In genomic region chr17:13601776-13602551, GRCh38 we compare ENCODE assay signal across 2 cellular contexts.
TF ChIP-seq lines count a peak whose summit lies in the region.

HS3ST3A1 (minus strand) TSS chr17:13601929; CDS start chr17:13601129, 800 bp downstream.

TF ChIP-seq in Ishikawa, 13 proteins besides CTCF, POLR2A, EP300 and RAD21 (continued from another document):
- no peak for TF ChIP-seq REST (IDR thresholded peaks at IDR 0.05; ENCODE audit: low read depth)
- TF ChIP-seq USF1 (IDR thresholded peaks at IDR 0.05): 0 out of 2 replicates have a peak, but pooled peaks have one; percentile 43
- no peak for TF ChIP-seq CEBPB (IDR thresholded peaks at IDR 0.05)
- no peak for TF ChIP-seq CREB1 (IDR thresholded peaks at IDR 0.05; ENCODE audit: low read depth)
- TF ChIP-seq FOXM1 (IDR thresholded peaks at IDR 0.05; ENCODE audit: borderline replicate concordance, low read depth): no peak

TF ChIP-seq in K562, 482 proteins besides CTCF, POLR2A, EP300 and RAD21 (continued from another document and continues in another):
- TF ChIP-seq, protein P1, sequence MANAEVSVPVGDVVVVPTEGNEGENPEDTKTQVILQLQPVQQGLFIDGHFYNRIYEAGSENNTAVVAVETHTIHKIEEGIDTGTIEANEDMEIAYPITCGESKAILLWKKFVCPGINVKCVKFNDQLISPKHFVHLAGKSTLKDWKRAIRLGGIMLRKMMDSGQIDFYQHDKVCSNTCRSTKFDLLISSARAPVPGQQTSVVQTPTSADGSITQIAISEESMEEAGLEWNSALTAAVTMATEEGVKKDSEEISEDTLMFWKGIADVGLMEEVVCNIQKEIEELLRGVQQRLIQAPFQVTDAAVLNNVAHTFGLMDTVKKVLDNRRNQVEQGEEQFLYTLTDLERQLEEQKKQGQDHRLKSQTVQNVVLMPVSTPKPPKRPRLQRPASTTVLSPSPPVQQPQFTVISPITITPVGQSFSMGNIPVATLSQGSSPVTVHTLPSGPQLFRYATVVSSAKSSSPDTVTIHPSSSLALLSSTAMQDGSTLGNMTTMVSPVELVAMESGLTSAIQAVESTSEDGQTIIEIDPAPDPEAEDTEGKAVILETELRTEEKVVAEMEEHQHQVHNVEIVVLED (CRISPR knock-in tag; IDR thresholded peaks at IDR 0.05): peak; percentile 65; the same call in 1 of the 2 replicates
- TF ChIP-seq PYGO2 (tag; IDR thresholded peaks at IDR 0.05) (no peak), POLR2B (IDR thresholded peaks at IDR 0.05; ENCODE audit: low read depth, partially characterized antibody) (peak; percentile 10), TBP (optimal IDR thresholded peaks at IDR 0.05; ENCODE audit: low read depth, low read length) (peak; percentile 50), EP400 (IDR thresholded peaks at IDR 0.05) (peak; percentile 61; the same call in 1 of the 2 replicates), ATF2 (CRISPR knock-in tag; IDR thresholded peaks at IDR 0.05) (peak; percentile 34; the same call in 1 of the 2 replicates), ETV1 (tag; conservative IDR thresholded peaks at IDR 0.05; ENCODE audit: low read depth) (peak; percentile 37; the same call in 1 of the 2 replicates), PHTF2 (CRISPR knock-in tag; IDR thresholded peaks at IDR 0.05) (no peak), CHD4 (IDR thresholded peaks at IDR 0.05; ENCODE audit: insufficient read depth, insufficient replicate concordance, low read depth, low read length, poor library complexity, severe bottlenecking) (no peak), HDAC2 (IDR thresholded peaks at IDR 0.05) (0 out of 2 replicates have a peak, but pooled peaks have one; percentile 29), CCNT2 (IDR thresholded peaks at IDR 0.05; ENCODE audit: borderline replicate concordance, extremely low read depth, insufficient read length, low read depth, low read length) (peak; percentile 77), E2F6 (IDR thresholded peaks at IDR 0.05; ENCODE audit: borderline replicate concordance in 1 of 2, extremely low read depth in 1 of 2, insufficient read depth in 1 of 2, insufficient read length in 1 of 2, low read depth in 1 of 2, low read length in 1 of 2, poor library complexity in 1 of 2, severe bottlenecking in 1 of 2) (peak in 1 of 2 experiments; percentile 84), CXXC5 (CRISPR knock-in tag; IDR thresholded peaks at IDR 0.05) (peak; percentile 67), NEUROD1 (IDR thresholded peaks at IDR 0.05; ENCODE audit: borderline replicate concordance, low read depth, low read length, partially characterized antibody) (no peak), CTBP1 (IDR thresholded peaks at IDR 0.05; ENCODE audit: borderline replicate concordance) (peak; percentile 67; the same call in 1 of the 2 replicates), ATF7 (IDR thresholded peaks at IDR 0.05) (peak; percentile 83; the same call in 1 of the 2 replicates), SIN3A (IDR thresholded peaks at IDR 0.05; ENCODE audit: borderline replicate concordance in 2 of 2, control insufficient read depth in 1 of 2, low read depth in 2 of 2, low read length in 2 of 2) (peak; percentile 66 to 79; a peak in 1 of 4 replicates), NKRF (IDR thresholded peaks at IDR 0.05; ENCODE audit: borderline replicate concordance) (peak; percentile 36; the same call in 1 of the 2 replicates), SAP30 (IDR thresholded peaks at IDR 0.05; ENCODE audit: borderline replicate concordance, insufficient read depth, low read depth, low read length, poor library complexity, severe bottlenecking) (peak; percentile 53), CREB1 (IDR thresholded peaks at IDR 0.05) (peak; percentile 70), CREB1 (CRISPR knock-in tag; IDR thresholded peaks at IDR 0.05) (peak; percentile 67), HMGXB4 (CRISPR knock-in tag; IDR thresholded peaks at IDR 0.05) (peak; percentile 10; the same call in 1 of the 2 replicates), TAF1 (IDR thresholded peaks at IDR 0.05; ENCODE audit: control insufficient read depth, extremely low read depth, insufficient read depth, low read length, severe bottlenecking) (peak; percentile 61), ZBTB12 (CRISPR knock-in tag; IDR thresholded peaks at IDR 0.05) (peak; percentile 59), MCM3 (IDR thresholded peaks at IDR 0.05) (no peak), POLR2G (IDR thresholded peaks at IDR 0.05; ENCODE audit: low read depth, low read length) (peak; percentile 84), HNRNPL (IDR thresholded peaks at IDR 0.05; ENCODE audit: low read depth, low read length) (peak; percentile 61; the same call in 1 of the 2 replicates), FUS (optimal IDR thresholded peaks at IDR 0.05; ENCODE audit: low read depth, low read length) (no peak), YY1 (IDR thresholded peaks at IDR 0.05; ENCODE audit: borderline replicate concordance in 1 of 3, control insufficient read depth in 1 of 3, extremely low read depth in 1 of 3, insufficient read depth in 3 of 3, insufficient read length in 1 of 3, insufficient replicate concordance in 2 of 3, low read depth in 1 of 3, low read length in 2 of 3) (peak in 2 of 3 experiments; percentile 38 to 47), MAZ (CRISPR knock-in tag; conservative IDR thresholded peaks at IDR 0.05 in 1 of 2, IDR thresholded peaks at IDR 0.05 in 1 of 2) (peak; percentile 75 to 76; a peak in 3 of 4 replicates), VEZF1 (CRISPR knock-in tag; IDR thresholded peaks at IDR 0.05) (peak; percentile 80), RAD51 (IDR thresholded peaks at IDR 0.05; ENCODE audit: borderline replicate concordance, low read depth) (no peak), ZNF3 (CRISPR knock-in tag; IDR thresholded peaks at IDR 0.05) (no peak), PHF8 (IDR thresholded peaks at IDR 0.05; ENCODE audit: borderline replicate concordance, low read length) (peak; percentile 57; the same call in 1 of the 2 replicates), ZFX (CRISPR knock-in tag; IDR thresholded peaks at IDR 0.05) (peak; percentile 55), EGR1 (conservative IDR thresholded peaks at IDR 0.05) (peak; percentile 44; the same call in 1 of the 2 replicates), NRF1 (conservative IDR thresholded peaks at IDR 0.05 in 1 of 2, IDR thresholded peaks at IDR 0.05 in 1 of 2) (peak; percentile 55 to 59), BHLHE40 (IDR thresholded peaks at IDR 0.05; ENCODE audit: low read length) (peak; percentile 39; the same call in 1 of the 2 replicates), MYC (IDR thresholded peaks at IDR 0.05; ENCODE audit: low read depth, low read length) (peak; percentile 85), MYC (CRISPR knock-in tag; IDR thresholded peaks at IDR 0.05; ENCODE audit: borderline replicate concordance, low read depth) (no peak), HCFC1 (IDR thresholded peaks at IDR 0.05; ENCODE audit: low read depth, low read length) (peak; percentile 26), RCOR1 (IDR thresholded peaks at IDR 0.05; ENCODE audit: borderline replicate concordance in 1 of 2, low read depth in 2 of 2, low read length in 2 of 2) (peak in 1 of 2 experiments; percentile 42; a peak in 1 of 4 replicates), KDM5B (IDR thresholded peaks at IDR 0.05; ENCODE audit: insufficient replicate concordance, low read depth, low read length) (peak; percentile 28)
- TF ChIP-seq, protein P2, sequence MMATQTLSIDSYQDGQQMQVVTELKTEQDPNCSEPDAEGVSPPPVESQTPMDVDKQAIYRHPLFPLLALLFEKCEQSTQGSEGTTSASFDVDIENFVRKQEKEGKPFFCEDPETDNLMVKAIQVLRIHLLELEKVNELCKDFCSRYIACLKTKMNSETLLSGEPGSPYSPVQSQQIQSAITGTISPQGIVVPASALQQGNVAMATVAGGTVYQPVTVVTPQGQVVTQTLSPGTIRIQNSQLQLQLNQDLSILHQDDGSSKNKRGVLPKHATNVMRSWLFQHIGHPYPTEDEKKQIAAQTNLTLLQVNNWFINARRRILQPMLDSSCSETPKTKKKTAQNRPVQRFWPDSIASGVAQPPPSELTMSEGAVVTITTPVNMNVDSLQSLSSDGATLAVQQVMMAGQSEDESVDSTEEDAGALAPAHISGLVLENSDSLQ (IDR thresholded peaks at IDR 0.05): peak; percentile 94
- TF ChIP-seq, protein P3, sequence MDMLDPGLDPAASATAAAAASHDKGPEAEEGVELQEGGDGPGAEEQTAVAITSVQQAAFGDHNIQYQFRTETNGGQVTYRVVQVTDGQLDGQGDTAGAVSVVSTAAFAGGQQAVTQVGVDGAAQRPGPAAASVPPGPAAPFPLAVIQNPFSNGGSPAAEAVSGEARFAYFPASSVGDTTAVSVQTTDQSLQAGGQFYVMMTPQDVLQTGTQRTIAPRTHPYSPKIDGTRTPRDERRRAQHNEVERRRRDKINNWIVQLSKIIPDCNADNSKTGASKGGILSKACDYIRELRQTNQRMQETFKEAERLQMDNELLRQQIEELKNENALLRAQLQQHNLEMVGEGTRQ (CRISPR knock-in tag; IDR thresholded peaks at IDR 0.05): peak; percentile 39
- TF ChIP-seq, protein P4, sequence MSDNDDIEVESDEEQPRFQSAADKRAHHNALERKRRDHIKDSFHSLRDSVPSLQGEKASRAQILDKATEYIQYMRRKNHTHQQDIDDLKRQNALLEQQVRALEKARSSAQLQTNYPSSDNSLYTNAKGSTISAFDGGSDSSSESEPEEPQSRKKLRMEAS (CRISPR knock-in tag; IDR thresholded peaks at IDR 0.05): peak; percentile 81
